Comparison of ENCODE assay signal across 9 cellular contexts in genomic region chr4:187258651-187259401, GRCh38.
"Had no signal": no experiment of that assay in that cellular context is flagged by ENCODE, and none has a peak within 500 bp of the region (broad histone marks: within the 10 kb centered on the region; RNA-seq: fewer than 3 reads in every experiment).

No MANE protein-coding gene starts in this region.

- DNase-seq: activated CD4-positive, alpha-beta T cell treated with anti-CD3 and anti-CD28 coated beads, Interleukin-2, amount 50 U/mL, for 1 hour; activated naive CD4-positive, alpha-beta T cell treated with anti-CD3 and anti-CD28 coated beads, Interleukin-2, amount 10 ng/mL, durations not matched to agents 7 days and 5 days; activated T-cell treated with anti-CD3 and anti-CD28 coated beads for 4 hours; colonic mucosa; foreskin keratinocyte; retina; stimulated activated CD4-positive, alpha-beta T cell treated with anti-CD3 and anti-CD28 coated beads, Interleukin-4, amount 100 ng/mL, for 24 hours; stimulated activated naive CD8-positive, alpha-beta T cell treated with anti-CD3 and anti-CD28 coated beads, Interleukin-15, amount 100 ng/mL, for 72 hours; testis had no signal
